Comparison of ENCODE assay signal across 19 cellular contexts in the genomic region with DNA sequence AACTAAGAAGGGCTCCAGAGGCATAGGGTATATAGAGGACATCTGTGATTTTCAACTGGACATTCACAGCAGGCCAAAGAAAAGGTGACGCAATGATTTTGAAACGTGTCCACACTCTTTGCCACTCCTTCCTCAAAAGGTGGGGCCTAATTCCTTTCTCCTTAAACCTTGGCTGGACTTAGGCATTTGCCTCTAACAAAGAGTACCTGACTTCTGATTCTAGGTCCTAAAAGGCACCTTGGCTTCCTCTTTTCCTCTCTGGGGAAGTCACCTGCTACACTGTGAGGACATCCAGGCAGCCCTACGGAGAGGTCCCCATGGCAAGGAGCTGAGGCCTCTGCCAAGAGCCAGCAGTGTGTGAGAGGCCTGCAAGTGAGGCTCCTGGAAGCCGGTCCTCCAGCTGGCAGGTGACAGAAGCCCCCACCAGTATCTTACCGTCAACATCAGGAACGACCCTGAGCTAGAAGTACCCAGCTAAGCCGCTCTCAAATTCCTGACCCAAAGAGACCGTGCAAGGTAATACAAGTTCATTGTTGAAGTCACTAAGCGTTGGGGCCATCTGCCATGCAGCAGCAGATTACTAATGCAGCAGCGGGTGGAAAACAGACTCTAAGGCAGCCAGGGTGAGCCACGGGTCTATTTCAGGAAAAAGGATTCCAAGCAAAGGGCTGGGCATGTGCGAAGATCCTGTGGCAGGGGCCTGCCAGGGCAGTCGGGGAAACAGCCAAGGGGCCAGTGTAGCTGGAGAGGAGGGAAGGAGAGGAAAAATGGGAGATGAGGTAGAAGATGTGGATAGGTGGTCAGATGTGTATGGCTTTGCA. TPM values are rescaled to one million over a fixed set of nuclear protein-coding genes. Genes with fewer than 3 reads are reported as not detected.
DNase-seq lines count a peak whose midpoint lies in the region; FAIRE-seq and TF ChIP-seq lines count a peak whose summit lies in the region.
"Had no signal": no experiment of that assay in that cellular context is flagged by ENCODE, and none has a peak within 500 bp of the region (broad histone marks: within the 10 kb centered on the region; RNA-seq: fewer than 3 reads in every experiment).

No MANE protein-coding gene starts in this region.

- H3K9me3 ChIP-seq in astrocyte (ENCODE audit: insufficient read depth, low read depth, low read length) (no peaks in the 10 kb centered on the region), tibial nerve (no peaks in the 10 kb centered on the region)
- H3K9me3 ChIP-seq: gastroesophageal sphincter, ovary had no signal

- H3K9me3 Mint-ChIP-seq in astrocyte (ENCODE audit: unreplicated experiment) = no peaks in the 10 kb centered on the region
- H3K9me3 Mint-ChIP-seq: IgD-negative memory B cell had no signal

- H3K36me3 ChIP-seq in astrocyte (ENCODE audit: insufficient read depth, low read length) (no peaks in the 10 kb centered on the region), tibial nerve (peaks cover 0 to 80% (median 4%) of the 10 kb centered on the region in 3 donors)
- H3K36me3 ChIP-seq: ovary had no signal

- H3K4me2 ChIP-seq in astrocyte (ENCODE audit: low read length) = no peak overlapping the region

- H3K4me1 ChIP-seq in astrocyte (ENCODE audit: insufficient read depth, low read length) (no peaks in the 10 kb centered on the region), tibial nerve (peaks cover 0 to 15% (median 14%) of the 10 kb centered on the region in 4 donors)
- H3K4me1 ChIP-seq: HAP-1 had no signal

- H3K27me3 ChIP-seq in astrocyte (ENCODE audit: insufficient read depth, low read length) (no peaks in the 10 kb centered on the region), tibial nerve (no peaks in the 10 kb centered on the region)
- H3K27me3 ChIP-seq: gastroesophageal sphincter, ovary had no signal

- H3K36me3 Mint-ChIP-seq in astrocyte (ENCODE audit: low read depth, unreplicated experiment) = peaks cover 10% of the 10 kb centered on the region

- no peaks in the 10 kb centered on the region for H4K20me1 ChIP-seq in astrocyte (ENCODE audit: insufficient read depth, low read length)

- no peaks in the 10 kb centered on the region for H3K4me1 Mint-ChIP-seq in astrocyte (ENCODE audit: low read depth, unreplicated experiment)

- peak overlapping the region; percentile 12 for H3K27ac Mint-ChIP-seq in astrocyte (ENCODE audit: unreplicated experiment)

- no peak for TF ChIP-seq EP300 in tibial nerve (IDR thresholded peaks at IDR 0.05)

- peaks cover 14% of the 10 kb centered on the region for H3K27me3 Mint-ChIP-seq in astrocyte (ENCODE audit: low read depth, unreplicated experiment)
- H3K27me3 Mint-ChIP-seq: IgD-negative memory B cell had no signal

- no peak overlapping the region for H3K27ac ChIP-seq in astrocyte (ENCODE audit: low read depth, low read length)
- no peak overlapping the region for H3K27ac ChIP-seq in tibial nerve
- H3K27ac ChIP-seq: gastroesophageal sphincter, ovary had no signal

- 83 to 87% methylated on average over 13 of the region's 13 CpGs for WGBS in tibial nerve, 2 donors

- no peak for TF ChIP-seq POLR2A in tibial nerve (IDR thresholded peaks at IDR 0.05)

- H3K4me3 ChIP-seq in AG10803 (ENCODE audit: low read length) = no peak overlapping the region
- no peak overlapping the region for H3K4me3 ChIP-seq in astrocyte (ENCODE audit: insufficient read depth, low read depth, low read length)
- no peak overlapping the region for H3K4me3 ChIP-seq in tibial nerve
- H3K4me3 ChIP-seq: gastroesophageal sphincter, HAP-1, ovary had no signal

- H3K4me3 Mint-ChIP-seq in astrocyte (ENCODE audit: unreplicated experiment) = no peak overlapping the region
- H3K4me3 Mint-ChIP-seq: IgD-negative memory B cell had no signal

- H2AFZ ChIP-seq in astrocyte (ENCODE audit: low read depth, low read length) = no peak overlapping the region

- FAIRE-seq in astrocyte (lab: Jason Lieb, UNC) = no peak

- no peak for TF ChIP-seq CTCF in AG10803 (conservative IDR thresholded peaks at IDR 0.05; ENCODE audit: low read length)
- TF ChIP-seq CTCF in astrocyte (IDR thresholded peaks at IDR 0.05; ENCODE audit: insufficient read depth, low read depth, low read length) = no peak
- no peak for TF ChIP-seq CTCF in tibial nerve (IDR thresholded peaks at IDR 0.05)

- H3K79me2 ChIP-seq in astrocyte (ENCODE audit: insufficient read depth, low read length) = no peaks in the 10 kb centered on the region

- H3K9ac ChIP-seq in astrocyte (ENCODE audit: low read length) = no peak overlapping the region

- peak; percentile 19 for DNase-seq in AG10803 (ENCODE audit: low read depth)
- DNase-seq in DMS 273 treated with DMSO at 0.1 percent for 48 hours (lab: John Stamatoyannopoulos, UW) = peak; percentile 48
- DNase-seq in astrocyte (ENCODE audit: low read depth) = no peak
- peak; percentile 67 for DNase-seq in myocyte (ENCODE audit: low read depth)
- DNase-seq in NCI-H1048 (lab: John Stamatoyannopoulos, UW) = no peak
- no peak for DNase-seq in NK-92 treated with Interleukin-12 subunit alpha and Interleukin-12 subunit beta, amount 100 ng/mL, for 24 hours (lab: John Stamatoyannopoulos, UW)
- DNase-seq in globus pallidus (ENCODE audit: low spot score) = no peak
- DNase-seq in tibial nerve (ENCODE audit: low spot score in 2 of 2) = no peak
- DNase-seq: activated CD4-positive, alpha-beta T cell treated with anti-CD3 and anti-CD28 coated beads for 48 hours; activated T-cell treated with anti-CD3 and anti-CD28 coated beads for 4 hours; Calu3; NCI-H1092 treated with DMSO at 0.1 percent for 48 hours; NCI-H2227 treated with DMSO at 0.1 percent for 48 hours; ovary; stimulated activated CD4-positive, alpha-beta T cell treated with anti-CD3 and anti-CD28 coated beads, Interleukin-12 subunit alpha, Interleukin-12 subunit beta, amount 100 ng/mL, for 4 hours; T1000 had no signal

RNA-seq across cellular contexts. Expression of a gene that starts 7.4 kb away (rescaled TPM):
- 1.3 and 3.0 TPM in 2 replicates for total RNA-seq in astrocyte
- 289 and 488 TPM in 2 replicates for total RNA-seq in myocyte
- polyA plus RNA-seq in myocyte (2012) = 258 TPM
- total RNA-seq in tibial nerve = 10 to 100 TPM in 2 of 4 donors, 1 to 10 TPM in 2; 4.4 to 18.6 (median 12.4) TPM

RNA-seq across cellular contexts. Expression of a gene that starts 41.2 kb away (rescaled TPM):
- 2.0 and 3.5 TPM in 2 replicates for total RNA-seq in astrocyte
- total RNA-seq in myocyte = 3.1 and 6.6 TPM in 2 replicates
- polyA plus RNA-seq in myocyte (2012) = 4.0 TPM
- 10 to 100 TPM in 2 of 4 donors, 1 to 10 TPM in 2; 8.2 to 18.6 (median 9.8) TPM for total RNA-seq in tibial nerve

RNA-seq across cellular contexts. Expression of a gene that starts 43.7 kb away (rescaled TPM):
- total RNA-seq in astrocyte = 32.3 and 35.2 TPM in 2 replicates
- 13.6 and 15.6 TPM in 2 replicates for total RNA-seq in myocyte
- polyA plus RNA-seq in myocyte (2012) = 32.9 TPM
- 10 to 100 TPM; 40.8 to 53.1 (median 47.9) TPM for total RNA-seq in tibial nerve

Comparison
In these comparisons a context has a peak if more than half of its experiments do, and no peak if none do; other contexts are left out.
1. DNase-seq: peak in AG10803 (single experiment), DMS 273 treated with DMSO at 0.1 percent for 48 hours (single experiment) and myocyte (single experiment); none in astrocyte (single experiment), NCI-H1048 (single experiment), NK-92 treated with Interleukin-12 subunit alpha and Interleukin-12 subunit beta, amount 100 ng/mL, for 24 hours (single experiment), globus pallidus (single experiment) and tibial nerve (0 of 2).
2. RNA of a gene that starts 7.4 kb away (total RNA-seq): 289 to 488 TPM in myocyte; 4.4 to 18.6 TPM in tibial nerve and 1.3 to 3.0 TPM in astrocyte; every median in the first group is over 10 times any median in the second.